ENCODE assay signal across 8 cellular contexts in genomic region chr7:20217193-20217948, GRCh38.
DNase-seq lines count a peak whose midpoint lies in the region; ATAC-seq and TF ChIP-seq lines count a peak whose summit lies in the region.

MACC1 (minus strand) TSS chr7:20217384; CDS start chr7:20161862, 55,522 bp downstream.

- H3K27ac ChIP-seq in RWPE1 (no peak within 1 kb of the TSS), iPS-20b (ENCODE audit: low read length) (no peak within 1 kb of the TSS)

- DNase-seq in GM12864 (ENCODE audit: low read depth): peak; percentile 96
- DNase-seq in RWPE1 (ENCODE audit: low spot score): peak; percentile 73
- no peak for DNase-seq in NCI-H187 (lab: John Stamatoyannopoulos, UW)
- DNase-seq in stimulated activated CD4-positive, alpha-beta T cell treated with anti-CD3 and anti-CD28 coated beads, Interleukin-2, amount 100 ng/mL, for 24 hours: no peak
- no peak for DNase-seq in activated T-cell treated with anti-CD3 and anti-CD28 coated beads for 4 hours

- H3K4me3 ChIP-seq in GM12864 (ENCODE audit: low read depth, low read length) (peak within 1 kb of the TSS; percentile 51), iPS-20b (ENCODE audit: low read length) (peak within 1 kb of the TSS; percentile 75)

- no peaks in the 10 kb centered on the region for H3K27me3 ChIP-seq in iPS-20b (ENCODE audit: insufficient read depth, low read length)

- no peaks in the 10 kb centered on the region for H3K36me3 ChIP-seq in iPS-20b (ENCODE audit: insufficient read depth, low read depth, low read length)

- CTCF ChIA-PET in RWPE1 (lab: Yijun Ruan, JAX): interaction anchor here (0.5 to 1.2 kb wide), 4 partner anchors 10 to 18 kb away, joined by 3 to 6 read pairs (median 3); no protein-coding TSS in a partner anchor

- TF ChIP-seq CTCF in GM12864 (IDR thresholded peaks at IDR 0.05; ENCODE audit: low read depth, low read length, missing control alignments): peak; percentile 70
- TF ChIP-seq CTCF in RWPE1 (conservative IDR thresholded peaks at IDR 0.05; ENCODE audit: low read depth): 0 out of 2 replicates have a peak, but pooled peaks have one; percentile 9

- POLR2A ChIA-PET in RWPE1 (lab: Yijun Ruan, JAX; ENCODE audit: low non-redundant PET): no interaction called here

- H3K9me3 ChIP-seq in iPS-20b (ENCODE audit: insufficient read depth, low read depth, low read length): no peaks in the 10 kb centered on the region

- H3K9ac ChIP-seq in iPS-20b (ENCODE audit: low read depth, low read length): peak within 1 kb of the TSS; percentile 63; the same call in 1 of the 2 replicates

- ATAC-seq in GM19455 (IDR thresholded peaks at IDR 0.05; ENCODE audit: unreplicated experiment) (peak; percentile 53), HG03469 (IDR thresholded peaks at IDR 0.05; ENCODE audit: unreplicated experiment) (peak; percentile 45)

- peaks cover 31% of the 10 kb centered on the region for H3K4me1 ChIP-seq in iPS-20b (ENCODE audit: insufficient read depth, low read length)

Comparison
In these comparisons a context has a peak if more than half of its experiments do, and no peak if none do; other contexts are left out.
1. DNase-seq: peak in GM12864 (single experiment) and RWPE1 (single experiment); none in NCI-H187 (0 of 2), stimulated activated CD4-positive, alpha-beta T cell treated with anti-CD3 and anti-CD28 coated beads, Interleukin-2, amount 100 ng/mL, for 24 hours (0 of 2) and activated T-cell treated with anti-CD3 and anti-CD28 coated beads for 4 hours (single experiment).